Comparison of ENCODE assay signal across 9 cellular contexts in the genomic region with DNA sequence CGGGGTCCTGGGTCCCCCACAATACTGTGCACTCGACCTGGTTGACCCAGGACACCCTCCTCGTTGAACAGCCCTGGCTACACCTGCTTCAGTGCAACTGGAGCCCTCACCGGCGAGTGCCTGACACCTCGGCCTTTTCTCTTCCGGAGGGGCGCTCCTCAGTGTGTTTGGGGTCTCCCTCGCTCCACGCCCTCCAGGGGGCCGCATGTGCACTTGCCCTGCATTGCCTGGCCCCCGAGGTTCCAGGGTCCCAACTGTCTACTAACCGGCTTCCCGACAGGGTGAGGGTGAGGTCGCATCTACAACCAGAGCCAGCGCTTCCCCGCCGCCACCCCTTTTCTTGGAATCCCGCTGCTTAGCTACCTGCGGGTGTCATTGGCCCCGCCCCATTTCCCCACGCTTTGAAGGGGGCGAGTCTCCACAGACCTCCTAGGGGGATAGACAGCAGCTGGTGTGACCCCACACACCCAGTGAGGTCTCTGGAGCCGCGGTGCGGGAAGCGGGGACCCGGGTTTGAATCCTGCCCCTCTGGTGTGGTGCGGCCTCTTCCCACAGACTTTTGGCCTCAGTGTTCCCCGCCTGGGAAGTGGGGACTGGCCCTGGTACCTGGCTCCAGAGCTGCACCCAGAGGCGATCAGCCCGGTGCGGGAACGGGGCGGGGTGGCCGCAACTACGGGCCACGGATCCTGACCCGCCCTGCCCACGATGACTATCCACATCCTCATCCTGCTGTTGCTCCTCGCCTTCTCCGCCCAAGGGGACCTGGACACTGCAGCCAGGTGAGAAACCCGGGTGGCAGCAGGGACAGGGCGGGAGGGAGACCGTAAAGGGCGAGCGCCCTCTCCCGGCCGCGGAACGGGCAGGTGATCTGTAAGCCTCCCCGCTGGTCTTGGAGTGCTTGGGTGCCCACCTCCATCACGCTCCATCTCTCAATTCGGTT. TPM values are rescaled to one million over a fixed set of nuclear protein-coding genes. Genes with fewer than 3 reads are reported as not detected.
A peak's percentile ranks its signal among the peaks of the same experiment; 100 is the strongest.
DNase-seq lines count a peak whose midpoint lies in the region; ATAC-seq, FAIRE-seq and TF ChIP-seq lines count a peak whose summit lies in the region.
"Had no signal": no experiment of that assay in that cellular context is flagged by ENCODE, and none has a peak within 500 bp of the region (broad histone marks: within the 10 kb centered on the region; RNA-seq: fewer than 3 reads in every experiment).

A gene with protein sequence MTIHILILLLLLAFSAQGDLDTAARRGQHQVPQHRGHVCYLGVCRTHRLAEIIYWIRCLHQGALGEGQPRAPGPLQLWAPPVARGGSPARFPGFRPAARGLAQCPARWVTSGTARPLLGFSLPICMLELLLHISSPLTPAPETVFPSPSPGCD (plus strand): TSS at position 462 of the 940 bp plus-strand sequence. CDS start 244 bp downstream, at position 706.

- FAIRE-seq in RCC 7860 (lab: Jason Lieb, UNC), result no peak
- FAIRE-seq: GM18507 had no signal

- POLR2A ChIA-PET in A673 (lab: Charles Lee; ENCODE audit: low non-redundant PET), result interaction anchor here (0.6 kb wide), 1 partner anchor 9 kb away, joined by 9 read pairs; no protein-coding TSS in a partner anchor

- 34 to 36% methylated on average over 51 to 54 of the region's 54 CpGs for WGBS in GM23248 (ENCODE audit: low coverage in 1 of 2, low lambda C conversion rate in 2 of 2, missing lambda C conversion rate in 2 of 2), 2 experiments

- H3K27ac ChIP-seq in A673 (ENCODE audit: low read depth, low read length, poor library complexity, severe bottlenecking) (peak within 1 kb of the TSS; percentile 47), GM23248 (no peak within 1 kb of the TSS), SK-N-MC (peak within 1 kb of the TSS; percentile 2; the same call in 1 of the 2 replicates), colonic mucosa (peak within 1 kb of the TSS; percentile 25), lower lobe of right lung (peak within 1 kb of the TSS; percentile 61), substantia nigra (ENCODE audit: low read depth, low read length, poor library complexity, severe bottlenecking) (peak within 1 kb of the TSS; percentile 84)

- H3K4me3 ChIP-seq in A673 (ENCODE audit: low read depth, low read length, poor library complexity, severe bottlenecking) (peak within 1 kb of the TSS; percentile 49), GM23248 (peak within 1 kb of the TSS; percentile 82), SK-N-MC (peak within 1 kb of the TSS; percentile 74), colonic mucosa (peak within 1 kb of the TSS; percentile 42), lower lobe of right lung (peak within 1 kb of the TSS; percentile 63)

- H3K9me3 ChIP-seq in A673 (ENCODE audit: low read depth, low read length, poor library complexity, severe bottlenecking), result no peaks in the 10 kb centered on the region
- H3K9me3 ChIP-seq in GM23248 (ENCODE audit: low read depth), result no peaks in the 10 kb centered on the region
- no peaks in the 10 kb centered on the region for H3K9me3 ChIP-seq in SK-N-MC (ENCODE audit: low read depth, low read length)
- no peaks in the 10 kb centered on the region for H3K9me3 ChIP-seq in colonic mucosa
- no peaks in the 10 kb centered on the region for H3K9me3 ChIP-seq in lower lobe of right lung

- H4K20me1 ChIP-seq in GM23248 (ENCODE audit: insufficient read depth), result no peaks in the 10 kb centered on the region

- in situ Hi-C loops in GM23248 (cut with MboI), result no loop called here

- H2AFZ ChIP-seq in GM23248, result peak within 1 kb of the TSS; percentile 94

- peak; percentile 69 to 71 for ATAC-seq in lower lobe of right lung

- H3K4me1 ChIP-seq in A673 (ENCODE audit: insufficient read depth, low read length, poor library complexity, severe bottlenecking), result peaks cover 44% of the 10 kb centered on the region
- 0 out of 2 replicates have a peak, but pooled peaks cover 4% of the 10 kb centered on the region for H3K4me1 ChIP-seq in GM23248 (ENCODE audit: insufficient read depth)
- H3K4me1 ChIP-seq in colonic mucosa, result peaks cover 4% of the 10 kb centered on the region
- peaks cover 28% of the 10 kb centered on the region for H3K4me1 ChIP-seq in lower lobe of right lung

- peak; percentile 79 for TF ChIP-seq CTCF in A673 (conservative IDR thresholded peaks at IDR 0.05; ENCODE audit: low read depth, low read length)
- peak; percentile 52 for TF ChIP-seq CTCF in colonic mucosa (IDR thresholded peaks at IDR 0.05)
- TF ChIP-seq CTCF in lower lobe of right lung (IDR thresholded peaks at IDR 0.05), result peak; percentile 56

- 0 out of 2 replicates have a peak, but pooled peaks cover 5% of the 10 kb centered on the region for H3F3A ChIP-seq in GM23248 (ENCODE audit: insufficient read depth)

- CTCF ChIA-PET in A673 (lab: Charles Lee), result interaction anchor here (0.6 to 1.5 kb wide), 5 partner anchors 8 to 447 kb away, joined by 3 to 5 read pairs (median 3); no protein-coding TSS in a partner anchor

- peak within 1 kb of the TSS; percentile 93 for H3K4me2 ChIP-seq in GM23248 (ENCODE audit: unreplicated experiment)

- no peaks in the 10 kb centered on the region for H3K9me2 ChIP-seq in GM23248 (ENCODE audit: insufficient read depth)

- DNase-seq in A673 (ENCODE audit: low spot score), result peak; percentile 52
- peak; percentile 51 for DNase-seq in GM23248
- DNase-seq in SK-N-MC (ENCODE audit: low read depth, low spot score), result no peak
- peak; percentile 78 for DNase-seq in colonic mucosa
- peak; percentile 69 for DNase-seq in lower lobe of right lung
- DNase-seq in substantia nigra (lab: John Stamatoyannopoulos, UW), result peak in 24 of 49 donors; percentile 5 to 80 (median 30)
- DNase-seq in RCC 7860 (ENCODE audit: low spot score), result no peak
- no peak for DNase-seq in SKM-1 treated with dmso at 0.1 percent for 144 hours (lab: John Stamatoyannopoulos, UW; ENCODE audit: unreplicated experiment)

- H3K79me2 ChIP-seq in GM23248 (ENCODE audit: insufficient read depth), result no peaks in the 10 kb centered on the region

- no peaks in the 10 kb centered on the region for H3K27me3 ChIP-seq in A673 (replicated peaks; ENCODE audit: insufficient read depth, low read depth, low read length, poor library complexity)
- H3K27me3 ChIP-seq in GM23248 (replicated peaks; ENCODE audit: insufficient read depth), result no peaks in the 10 kb centered on the region
- peaks cover 12% of the 10 kb centered on the region for H3K27me3 ChIP-seq in colonic mucosa
- H3K27me3 ChIP-seq in lower lobe of right lung (ENCODE audit: low read depth), result peaks cover 26% of the 10 kb centered on the region

- H3K9ac ChIP-seq in GM23248 (peak within 1 kb of the TSS; percentile 57), SK-N-MC (ENCODE audit: insufficient read length) (peak within 1 kb of the TSS; percentile 19), colonic mucosa (ENCODE audit: low read depth in 2 of 2, low read length in 2 of 2) (peak within 1 kb of the TSS; percentile 7 to 32)

- no TSS peak for BruUV-seq in A673 (replicated peaks; lab: Mats Ljungman, UMichigan)

- peaks cover 26% of the 10 kb centered on the region for H3K36me3 ChIP-seq in A673 (ENCODE audit: insufficient read depth, low read length, poor library complexity, severe bottlenecking)
- H3K36me3 ChIP-seq in GM23248 (ENCODE audit: low read depth), result no peaks in the 10 kb centered on the region; the same call in 1 of the 2 replicates
- peaks cover 25% of the 10 kb centered on the region for H3K36me3 ChIP-seq in SK-N-MC (ENCODE audit: insufficient read depth, low read length)
- no peaks in the 10 kb centered on the region for H3K36me3 ChIP-seq in colonic mucosa
- peaks cover 38% of the 10 kb centered on the region for H3K36me3 ChIP-seq in lower lobe of right lung

- intact Hi-C loops in A673 (cut with micrococcal nuclease; ENCODE audit: unreplicated experiment) (no loop called here), colonic mucosa (cut with DNase I) (no loop called here), lower lobe of right lung (cut with DNase I) (no loop called here)

RNA-seq across cellular contexts. Expression of the gene that starts here (rescaled TPM):
- total RNA-seq in A673 (2021) (4.3 TPM in 2 replicates), colonic mucosa (1 to 10 TPM in 1 of 2 donors, under 1 TPM in 1; 0.24 to 2.0 TPM), lower lobe of right lung (2.1 TPM)
- 0.25 TPM in 1 of 2 replicates, not detected in the other for total RNA-seq in GM23248 (2014; rRNA removed; shearing (Covaris generic))
- 0.10 TPM in 1 of 2 replicates, not detected in the other for polyA plus RNA-seq in GM23248 (2016; fragmentation: Nextera tagmentation; extraction: Ambion mirVana)

Comparison
In these comparisons a context has a peak if more than half of its experiments do, and no peak if none do; other contexts are left out.
1. Peak in DNase-seq, H3K4me3 ChIP-seq, H3K9ac ChIP-seq and H3K4me2 ChIP-seq in GM23248; RNA of the gene not detected or under 1 TPM.
2. DNase-seq: peak in A673 (single experiment), colonic mucosa (single experiment) and lower lobe of right lung (single experiment); none in SK-N-MC (single experiment), RCC 7860 (single experiment) and SKM-1 treated with dmso at 0.1 percent for 144 hours (single experiment).
3. Peak in every context shown above with its lines, with median percentiles within 50 percentile points of each other: H3K4me3 ChIP-seq, CTCF ChIP-seq and H3K9ac ChIP-seq.